ENCODE assay signal across 8 cellular contexts in the genomic region with DNA sequence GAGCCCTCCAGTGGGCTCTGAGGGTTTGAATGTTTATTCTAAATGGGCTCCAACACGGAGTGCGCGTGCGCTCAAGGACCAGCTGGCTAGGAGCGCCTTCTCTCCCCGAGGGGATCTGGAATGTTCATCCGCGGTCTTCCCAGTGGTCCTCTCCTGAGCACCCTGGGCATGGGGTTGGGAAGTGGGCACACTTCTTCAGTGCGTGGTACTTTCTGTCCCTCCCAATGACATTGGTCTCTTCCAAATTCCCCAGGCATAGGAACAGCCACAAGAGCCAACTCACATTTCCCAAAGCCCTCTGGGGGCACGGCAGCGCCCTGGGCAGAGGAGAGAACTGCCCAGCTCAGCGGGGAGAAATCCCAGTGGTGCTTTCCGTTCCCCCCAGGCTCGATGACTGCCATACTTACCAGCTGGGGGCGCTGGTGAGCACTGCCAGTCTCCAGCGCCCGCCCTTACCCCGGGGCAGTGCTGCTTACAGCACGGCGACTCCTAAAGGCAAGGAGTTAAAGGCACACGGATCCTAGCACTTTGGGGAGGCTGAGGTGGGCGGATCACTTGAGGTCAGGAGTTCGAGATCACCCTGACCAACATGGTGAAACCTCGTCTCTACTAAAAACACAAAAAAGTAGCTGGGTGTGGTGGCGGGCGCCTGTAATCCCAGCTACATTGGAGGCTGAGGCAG. TPM values are rescaled to one million over a fixed set of nuclear protein-coding genes. Genes with fewer than 3 reads are reported as not detected.
DNase-seq lines count a peak whose midpoint lies in the region; ATAC-seq and TF ChIP-seq lines count a peak whose summit lies in the region.

No MANE protein-coding gene starts in this region.

- H3K9me3 ChIP-seq in CD4-positive, CD25-positive, alpha-beta regulatory T cell (ENCODE audit: control insufficient read depth in 2 of 2, low read length in 2 of 2) = no peaks in the 10 kb centered on the region
- no peaks in the 10 kb centered on the region for H3K9me3 ChIP-seq in left lung

- no peak overlapping the region for H3K27ac ChIP-seq in CD4-positive, CD25-positive, alpha-beta regulatory T cell (ENCODE audit: insufficient read depth, low read length, poor library complexity, severe bottlenecking)
- peak overlapping the region; percentile 46 to 51 for H3K27ac ChIP-seq in left lung

- H3K4me3 Mint-ChIP-seq in CD4-positive, CD25-positive, alpha-beta regulatory T cell = peak overlapping the region in 1 of 4 donors; percentile 11
- H3K4me3 Mint-ChIP-seq in dendritic cell treated with granulocyte-macrophage colony-stimulating factor and Interleukin-4, amounts not matched to agents 40 ng/mL and 50 ng/mL, for 4 days = peak overlapping the region; percentile 65

- H3K36me3 ChIP-seq in CD4-positive, CD25-positive, alpha-beta regulatory T cell (ENCODE audit: control insufficient read depth, insufficient read depth, low read length) = no peaks in the 10 kb centered on the region
- no peaks in the 10 kb centered on the region for H3K36me3 ChIP-seq in left lung

- H3K4me3 ChIP-seq in CD4-positive, CD25-positive, alpha-beta regulatory T cell (ENCODE audit: low read depth, low read length) = no peak overlapping the region
- peak overlapping the region; percentile 17 to 34 for H3K4me3 ChIP-seq in left lung

- TF ChIP-seq CTCF in left lung (IDR thresholded peaks at IDR 0.05) = peak; percentile 75 to 80

- peaks cover 0 to 18% (median 7%) of the 10 kb centered on the region in 4 donors for H3K4me1 Mint-ChIP-seq in CD4-positive, CD25-positive, alpha-beta regulatory T cell
- peaks cover 17% of the 10 kb centered on the region for H3K4me1 Mint-ChIP-seq in dendritic cell treated with granulocyte-macrophage colony-stimulating factor and Interleukin-4, amounts not matched to agents 40 ng/mL and 50 ng/mL, for 4 days (ENCODE audit: low read depth)

- H3K4me1 ChIP-seq in CD4-positive, CD25-positive, alpha-beta regulatory T cell (ENCODE audit: control insufficient read depth, insufficient read depth, low read length, poor library complexity, severe bottlenecking) = peaks cover 7% of the 10 kb centered on the region
- peaks cover 11 to 21% of the 10 kb centered on the region in 2 donors for H3K4me1 ChIP-seq in left lung

- DNase-seq in CD4-positive, CD25-positive, alpha-beta regulatory T cell = peak; percentile 25 to 67 (median 48)
- DNase-seq in KG1 (lab: John Stamatoyannopoulos, UW) (peak; percentile 2), left lung (peak; percentile 76 to 89)
- DNase-seq in activated CD4-positive, alpha-beta T cell treated with anti-CD3 and anti-CD28 coated beads for 4 hours = peak; percentile 58 to 62
- DNase-seq in stimulated activated CD4-positive, alpha-beta T cell treated with anti-CD3 and anti-CD28 coated beads, Interleukin-4, amount 100 ng/mL, for 1 hour = peak; percentile 71

- H3K27ac Mint-ChIP-seq in CD4-positive, CD25-positive, alpha-beta regulatory T cell = no peak overlapping the region
- no peak overlapping the region for H3K27ac Mint-ChIP-seq in dendritic cell treated with granulocyte-macrophage colony-stimulating factor and Interleukin-4, amounts not matched to agents 40 ng/mL and 50 ng/mL, for 4 days

- H3K27me3 Mint-ChIP-seq in CD4-positive, CD25-positive, alpha-beta regulatory T cell = peaks cover 13% of the 10 kb centered on the region
- peaks cover 29% of the 10 kb centered on the region for H3K27me3 Mint-ChIP-seq in dendritic cell treated with granulocyte-macrophage colony-stimulating factor and Interleukin-4, amounts not matched to agents 40 ng/mL and 50 ng/mL, for 4 days

- no peaks in the 10 kb centered on the region for H3K36me3 Mint-ChIP-seq in CD4-positive, CD25-positive, alpha-beta regulatory T cell
- no peaks in the 10 kb centered on the region for H3K36me3 Mint-ChIP-seq in dendritic cell treated with granulocyte-macrophage colony-stimulating factor and Interleukin-4, amounts not matched to agents 40 ng/mL and 50 ng/mL, for 4 days (ENCODE audit: low read depth)

- intact Hi-C loops in dendritic cell treated with granulocyte-macrophage colony-stimulating factor and Interleukin-4, amounts not matched to agents 40 ng/mL and 50 ng/mL, for 4 days (cut with micrococcal nuclease) = no loop called here
- intact Hi-C loops in left lung (cut with DNase I) = no loop called here

- no peaks in the 10 kb centered on the region for H3K27me3 ChIP-seq in CD4-positive, CD25-positive, alpha-beta regulatory T cell (ENCODE audit: control insufficient read depth, insufficient read depth, low read length)
- H3K27me3 ChIP-seq in left lung = peaks cover 0 to 7% of the 10 kb centered on the region in 2 donors

- ATAC-seq in CD4-positive, CD25-positive, alpha-beta regulatory T cell (ENCODE audit: low read depth in 2 of 2) = peak; percentile 64
- ATAC-seq in left lung (peak; percentile 94), HG02759 (IDR thresholded peaks at IDR 0.05; ENCODE audit: unreplicated experiment) (no peak), GM21825 (IDR thresholded peaks at IDR 0.05; ENCODE audit: unreplicated experiment) (no peak)

- no peaks in the 10 kb centered on the region for H3K9me3 Mint-ChIP-seq in CD4-positive, CD25-positive, alpha-beta regulatory T cell
- H3K9me3 Mint-ChIP-seq in dendritic cell treated with granulocyte-macrophage colony-stimulating factor and Interleukin-4, amounts not matched to agents 40 ng/mL and 50 ng/mL, for 4 days = no peaks in the 10 kb centered on the region

RNA-seq across cellular contexts. Expression of a gene that starts 29.9 kb away (rescaled TPM):
- total RNA-seq in CD4-positive, CD25-positive, alpha-beta regulatory T cell = not detected
- polyA plus RNA-seq in CD4-positive, CD25-positive, alpha-beta regulatory T cell = not detected
- not detected for total RNA-seq in left lung

RNA-seq across cellular contexts. Expression of a gene that starts 36.0 kb away (rescaled TPM):
- 0.62 TPM for total RNA-seq in CD4-positive, CD25-positive, alpha-beta regulatory T cell
- polyA plus RNA-seq in CD4-positive, CD25-positive, alpha-beta regulatory T cell = not detected
- total RNA-seq in left lung = 1 to 10 TPM; 5.7 to 7.9 TPM

Comparison
In these comparisons a context has a peak if more than half of its experiments do, and no peak if none do; other contexts are left out.
1. ATAC-seq: peak in CD4-positive, CD25-positive, alpha-beta regulatory T cell (2 of 2) and left lung (single experiment); none in HG02759 (single experiment) and GM21825 (single experiment).
2. DNase-seq: peak in every context shown above with its lines; median percentile 82 in left lung; 71 in stimulated activated CD4-positive, alpha-beta T cell treated with anti-CD3 and anti-CD28 coated beads, Interleukin-4, amount 100 ng/mL, for 1 hour; 60 in activated CD4-positive, alpha-beta T cell treated with anti-CD3 and anti-CD28 coated beads for 4 hours; 48 in CD4-positive, CD25-positive, alpha-beta regulatory T cell; 2 in KG1.